ENCODE assay signal across 10 cellular contexts in the genomic region with DNA sequence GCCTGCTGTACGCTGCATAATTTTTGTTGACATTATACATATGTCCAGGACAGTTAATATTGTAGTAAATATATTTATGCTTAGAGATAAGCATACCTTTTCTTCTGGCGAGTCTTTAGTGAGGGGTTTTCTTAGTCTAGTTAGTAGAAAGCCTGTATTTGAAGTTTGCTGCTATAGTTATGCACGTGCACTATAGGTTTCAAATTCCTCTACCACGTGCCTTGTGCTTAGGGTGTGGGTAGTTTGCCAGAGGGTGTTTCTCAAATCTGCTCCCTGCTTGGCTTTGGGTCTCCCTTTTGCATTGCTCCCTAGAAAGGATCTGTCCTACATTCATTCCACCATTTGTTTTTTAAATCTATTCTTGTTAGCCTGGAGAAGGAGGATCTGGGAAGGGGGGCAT.
"Had no signal": no experiment of that assay in that cellular context is flagged by ENCODE, and none has a peak within 500 bp of the region (broad histone marks: within the 10 kb centered on the region; RNA-seq: fewer than 3 reads in every experiment).

No MANE protein-coding gene starts in this region.

- H3K4me3 Mint-ChIP-seq: GM23338, HFFc6 had no signal

- H2AFZ ChIP-seq: GM23248, GM23338 had no signal

- H3K4me3 ChIP-seq: GM23248, GM23338, HAP-1 had no signal

- H3K9ac ChIP-seq: GM23248 had no signal

- H3K36me3 ChIP-seq: HAP-1 had no signal

- H3K27ac Mint-ChIP-seq: GM23338, HFFc6 had no signal

- DNase-seq: GM23248, GOT3, H7, HCEC 1CT, HFFc6 had no signal

- H3K4me2 ChIP-seq: GM23338 had no signal

- ATAC-seq: GM23338, HCT116 had no signal

- FAIRE-seq: H1, H54 had no signal

- H3K27ac ChIP-seq: GM23248 had no signal
